Comparison of ENCODE assay signal across 2 cellular contexts in the genomic region with DNA sequence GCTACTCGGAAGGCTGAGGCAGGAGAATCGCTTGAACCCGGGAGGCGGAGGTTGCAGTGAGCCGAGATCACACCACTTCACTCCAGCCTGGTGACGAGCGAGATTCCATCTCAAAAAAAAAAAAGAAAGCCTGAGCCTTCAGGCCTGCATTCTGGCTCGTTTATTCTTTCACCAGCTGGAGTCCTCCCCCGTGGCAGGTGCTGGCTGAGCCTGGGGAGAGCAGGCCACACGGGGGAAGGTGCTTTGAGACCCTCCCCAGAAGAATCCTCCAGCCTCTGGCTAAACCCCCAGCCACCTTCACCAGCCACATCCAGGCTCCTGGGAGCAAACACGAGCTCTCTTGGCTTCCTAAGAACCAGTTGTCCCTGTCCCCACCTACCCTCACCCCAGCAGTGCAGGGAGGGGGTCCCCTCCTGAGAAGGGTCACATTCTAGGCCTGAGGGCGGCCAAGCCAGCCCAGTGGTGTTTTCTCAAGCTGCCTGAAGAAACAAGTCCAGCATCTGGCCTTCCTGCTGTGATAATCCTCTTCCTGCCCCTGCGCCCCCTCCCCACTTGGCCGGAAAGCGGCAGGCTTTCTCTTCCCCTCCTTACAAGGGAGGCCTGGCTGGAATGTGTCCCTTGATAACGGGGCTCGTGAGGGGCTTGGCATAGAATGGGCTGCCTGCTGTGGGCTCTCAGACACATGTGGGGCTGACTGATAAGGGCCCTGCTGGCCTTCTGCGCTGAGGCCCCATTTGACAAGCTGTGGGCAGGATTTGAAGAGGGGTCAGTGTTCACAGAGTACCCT.
TF ChIP-seq lines count a peak whose summit lies in the region.

No MANE protein-coding gene starts in this region.

TF ChIP-seq in endothelial cell of umbilical vein, 7 proteins besides CTCF, POLR2A, EP300 and RAD21:
- TF ChIP-seq MAX (IDR thresholded peaks at IDR 0.05; ENCODE audit: insufficient read depth, insufficient read length) (no peak), GATA2 (IDR thresholded peaks at IDR 0.05; ENCODE audit: insufficient read depth, insufficient read length, low read depth, low read length) (peak; percentile 47), POLR2AphosphoS5 (IDR thresholded peaks at IDR 0.05; ENCODE audit: insufficient read depth, low read depth, low read length) (peak; percentile 77)

TF ChIP-seq in liver, 16 proteins besides CTCF, POLR2A, EP300 and RAD21 (continued from another document):
- no peak for TF ChIP-seq FOXA2 (IDR thresholded peaks at IDR 0.05)
- no peak for TF ChIP-seq FOXA1 (IDR thresholded peaks at IDR 0.05)
- TF ChIP-seq, protein P1, sequence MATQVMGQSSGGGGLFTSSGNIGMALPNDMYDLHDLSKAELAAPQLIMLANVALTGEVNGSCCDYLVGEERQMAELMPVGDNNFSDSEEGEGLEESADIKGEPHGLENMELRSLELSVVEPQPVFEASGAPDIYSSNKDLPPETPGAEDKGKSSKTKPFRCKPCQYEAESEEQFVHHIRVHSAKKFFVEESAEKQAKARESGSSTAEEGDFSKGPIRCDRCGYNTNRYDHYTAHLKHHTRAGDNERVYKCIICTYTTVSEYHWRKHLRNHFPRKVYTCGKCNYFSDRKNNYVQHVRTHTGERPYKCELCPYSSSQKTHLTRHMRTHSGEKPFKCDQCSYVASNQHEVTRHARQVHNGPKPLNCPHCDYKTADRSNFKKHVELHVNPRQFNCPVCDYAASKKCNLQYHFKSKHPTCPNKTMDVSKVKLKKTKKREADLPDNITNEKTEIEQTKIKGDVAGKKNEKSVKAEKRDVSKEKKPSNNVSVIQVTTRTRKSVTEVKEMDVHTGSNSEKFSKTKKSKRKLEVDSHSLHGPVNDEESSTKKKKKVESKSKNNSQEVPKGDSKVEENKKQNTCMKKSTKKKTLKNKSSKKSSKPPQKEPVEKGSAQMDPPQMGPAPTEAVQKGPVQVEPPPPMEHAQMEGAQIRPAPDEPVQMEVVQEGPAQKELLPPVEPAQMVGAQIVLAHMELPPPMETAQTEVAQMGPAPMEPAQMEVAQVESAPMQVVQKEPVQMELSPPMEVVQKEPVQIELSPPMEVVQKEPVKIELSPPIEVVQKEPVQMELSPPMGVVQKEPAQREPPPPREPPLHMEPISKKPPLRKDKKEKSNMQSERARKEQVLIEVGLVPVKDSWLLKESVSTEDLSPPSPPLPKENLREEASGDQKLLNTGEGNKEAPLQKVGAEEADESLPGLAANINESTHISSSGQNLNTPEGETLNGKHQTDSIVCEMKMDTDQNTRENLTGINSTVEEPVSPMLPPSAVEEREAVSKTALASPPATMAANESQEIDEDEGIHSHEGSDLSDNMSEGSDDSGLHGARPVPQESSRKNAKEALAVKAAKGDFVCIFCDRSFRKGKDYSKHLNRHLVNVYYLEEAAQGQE (IDR thresholded peaks at IDR 0.05): no peak
- TF ChIP-seq NR2F2 (IDR thresholded peaks at IDR 0.05): peak; percentile 65
